1 cellular context compared by ENCODE assay signal in genomic region chr11:121099885-121100284, GRCh38.
TF ChIP-seq lines count a peak whose summit lies in the region.

No MANE protein-coding gene starts in this region.

TF ChIP-seq in SK-N-SH treated with all-trans-retinoic acid at 6 μM for 48 hours, 23 proteins besides CTCF, POLR2A, EP300 and RAD21 (continued from another document):
- TF ChIP-seq TSHZ2 (CRISPR knock-in tag; IDR thresholded peaks at IDR 0.05) (no peak), ARNTL (CRISPR knock-in tag; IDR thresholded peaks at IDR 0.05; ENCODE audit: borderline replicate concordance, low read depth) (no peak), GLIS3 (CRISPR knock-in tag; IDR thresholded peaks at IDR 0.05) (no peak), RARB (CRISPR knock-in tag; IDR thresholded peaks at IDR 0.05) (no peak), CSDC2 (CRISPR knock-in tag; IDR thresholded peaks at IDR 0.05) (no peak), CREB5 (CRISPR knock-in tag; IDR thresholded peaks at IDR 0.05; ENCODE audit: low read depth) (no peak), ZFP3 (CRISPR knock-in tag; IDR thresholded peaks at IDR 0.05) (no peak), TOX (CRISPR knock-in tag; IDR thresholded peaks at IDR 0.05; ENCODE audit: borderline replicate concordance) (no peak), SNAI2 (CRISPR knock-in tag; IDR thresholded peaks at IDR 0.05) (no peak), ZC3H10 (CRISPR knock-in tag; IDR thresholded peaks at IDR 0.05) (no peak)
TF ChIP-seq in SK-N-SH treated with all-trans-retinoic acid at 6 μM for 48 hours: peak in this region for 0.
